8 cellular contexts compared by ENCODE assay signal in genomic region chr11:75241906-75242644, GRCh38. TPM values are rescaled to one million over a fixed set of nuclear protein-coding genes. Genes with fewer than 3 reads are reported as not detected.
DNase-seq lines count a peak whose midpoint lies in the region; ATAC-seq and TF ChIP-seq lines count a peak whose summit lies in the region.

No MANE protein-coding gene starts in this region.

- H3K36me3 ChIP-seq in GM23338 (ENCODE audit: insufficient read depth) (no peaks in the 10 kb centered on the region), SK-N-MC (ENCODE audit: insufficient read depth, low read length) (no peaks in the 10 kb centered on the region), smooth muscle cell (ENCODE audit: low read depth) (no peaks in the 10 kb centered on the region)

- no peak overlapping the region for H3K27ac Mint-ChIP-seq in GM23338

- no peak; a peak in 1 of 4 replicates for TF ChIP-seq CTCF in GM23338 (conservative IDR thresholded peaks at IDR 0.05; ENCODE audit: low read depth in 2 of 2)
- no peak for TF ChIP-seq CTCF in foreskin fibroblast (IDR thresholded peaks at IDR 0.05; ENCODE audit: low read depth, low read length)
- TF ChIP-seq CTCF in smooth muscle cell (IDR thresholded peaks at IDR 0.05; ENCODE audit: borderline replicate concordance, insufficient read depth, poor library complexity, severe bottlenecking), result no peak
- TF ChIP-seq CTCF in GM10248 (IDR thresholded peaks at IDR 0.05; ENCODE audit: control extremely low read depth, extremely low read depth, low read depth, missing control alignments), result no peak

- ATAC-seq in GM23338, result peak; percentile 4

- POLR2A ChIA-PET in GM10248 (lab: Yijun Ruan, JAX), result no interaction called here

- H3K36me3 Mint-ChIP-seq in GM23338 (ENCODE audit: low read depth), result no peaks in the 10 kb centered on the region

- peaks cover 28% of the 10 kb centered on the region for H3K4me1 Mint-ChIP-seq in GM23338

- H3K9ac ChIP-seq in SK-N-MC (ENCODE audit: insufficient read length) (no peak overlapping the region), smooth muscle cell (ENCODE audit: low read depth) (no peak overlapping the region)

- H3K4me1 ChIP-seq in GM23338 (ENCODE audit: insufficient read depth) (peaks cover 14% of the 10 kb centered on the region; the same call in 1 of the 2 replicates), smooth muscle cell (ENCODE audit: low read depth) (no peaks in the 10 kb centered on the region)

- H3K27me3 ChIP-seq in GM23338 (ENCODE audit: insufficient read depth), result peaks cover 59% of the 10 kb centered on the region
- H3K27me3 ChIP-seq in smooth muscle cell (ENCODE audit: low read depth), result peaks cover 53% of the 10 kb centered on the region

- H2AFZ ChIP-seq in GM23338 (peak overlapping the region; percentile 94), smooth muscle cell (ENCODE audit: low read depth) (no peak overlapping the region)

- WGBS in smooth muscle cell (ENCODE audit: low lambda C conversion rate), result 13% methylated on average over 69 of the region's 72 CpGs

- H3K9me3 Mint-ChIP-seq in GM23338, result no peaks in the 10 kb centered on the region

- H3K9me3 ChIP-seq in SK-N-MC (ENCODE audit: low read depth, low read length) (no peaks in the 10 kb centered on the region), smooth muscle cell (replicated peaks; ENCODE audit: low read depth) (no peaks in the 10 kb centered on the region)

- DNase-seq in GM23338 (ENCODE audit: low spot score), result peak; percentile 34
- DNase-seq in SK-N-MC (ENCODE audit: low read depth, low spot score), result no peak
- no peak for DNase-seq in foreskin fibroblast
- DNase-seq in smooth muscle cell (lab: John Stamatoyannopoulos, UW; ENCODE audit: unreplicated experiment), result no peak
- DNase-seq in KG1 (lab: John Stamatoyannopoulos, UW), result no peak
- DNase-seq in stimulated activated CD4-positive, alpha-beta T cell treated with anti-CD3 and anti-CD28 coated beads, Interleukin-1b, Interleukin-23, amount 100 ng/mL, for 48 hours, result no peak
- no peak for DNase-seq in cerebellar nuclear complex (lab: John Stamatoyannopoulos, UW)
- DNase-seq in GM10248 (ENCODE audit: extremely low spot score), result no peak

- peak overlapping the region; percentile 72 for H3K4me3 Mint-ChIP-seq in GM23338

- peak overlapping the region; percentile 63 for H3K4me3 ChIP-seq in GM23338
- H3K4me3 ChIP-seq in SK-N-MC, result peak overlapping the region; percentile 76
- H3K4me3 ChIP-seq in foreskin fibroblast (ENCODE audit: low read depth in 1 of 2, low read length in 2 of 2), result peak overlapping the region; percentile 42 to 50
- H3K4me3 ChIP-seq in smooth muscle cell, result peak overlapping the region; percentile 51

- H3K27ac ChIP-seq in GM23338 (ENCODE audit: low read depth) (no peak overlapping the region), SK-N-MC (no peak overlapping the region), smooth muscle cell (ENCODE audit: low read depth) (no peak overlapping the region)

- no peaks in the 10 kb centered on the region for H4K20me1 ChIP-seq in GM23338 (replicated peaks; ENCODE audit: insufficient read depth)
- no peaks in the 10 kb centered on the region for H4K20me1 ChIP-seq in smooth muscle cell (ENCODE audit: low read depth)

- H3K9me2 ChIP-seq in GM23338 (ENCODE audit: insufficient read depth), result 0 out of 2 replicates have a peak, but pooled peaks cover 2% of the 10 kb centered on the region

- no peaks in the 10 kb centered on the region for H3K79me2 ChIP-seq in GM23338 (replicated peaks; ENCODE audit: insufficient read depth)
- no peaks in the 10 kb centered on the region for H3K79me2 ChIP-seq in smooth muscle cell (ENCODE audit: low read depth)

- H3K4me2 ChIP-seq in GM23338, result peak overlapping the region; percentile 86
- peak overlapping the region; percentile 89 for H3K4me2 ChIP-seq in smooth muscle cell

- H3K27me3 Mint-ChIP-seq in GM23338 (ENCODE audit: insufficient read depth, low read depth, poor library complexity), result peaks cover 48% of the 10 kb centered on the region

- no peaks in the 10 kb centered on the region for H3F3A ChIP-seq in GM23338 (replicated peaks; ENCODE audit: low read depth)
- H3F3A ChIP-seq in smooth muscle cell (ENCODE audit: low read depth), result no peaks in the 10 kb centered on the region

- CTCF ChIA-PET in GM10248 (lab: Yijun Ruan, JAX), result interaction anchor here (0.8 to 17.1 kb wide), 27 partner anchors 8 to 841 kb away, joined by 3 to 496 read pairs (median 6); partner anchors contain the start of gene SLCO2B1

TF ChIP-seq in GM23338, 12 proteins besides CTCF, POLR2A, EP300 and RAD21:
- TF ChIP-seq EZH2 (IDR thresholded peaks at IDR 0.05; ENCODE audit: low read depth, unreplicated experiment) (peak; percentile 70), STAT1 (IDR thresholded peaks at IDR 0.05; ENCODE audit: unreplicated experiment) (no peak), REST (IDR thresholded peaks at IDR 0.05; ENCODE audit: unreplicated experiment) (no peak)

RNA-seq across cellular contexts. Expression of gene TPBGL, which starts 1.5 kb away (rescaled TPM):
- 0.16 and 0.21 TPM in 2 replicates for total RNA-seq in GM23338 (2014; rRNA removed; shearing (Covaris generic))
- polyA plus RNA-seq in GM23338 (2016; fragmentation: Nextera tagmentation; extraction: Ambion mirVana) (0.08 and 0.40 TPM in 2 replicates), smooth muscle cell (0.24 and 0.62 TPM in 2 replicates)
- 0.81 TPM in 1 of 2 replicates, not detected in the other for total RNA-seq in smooth muscle cell
